8 cellular contexts compared by ENCODE assay signal in the genomic region with DNA sequence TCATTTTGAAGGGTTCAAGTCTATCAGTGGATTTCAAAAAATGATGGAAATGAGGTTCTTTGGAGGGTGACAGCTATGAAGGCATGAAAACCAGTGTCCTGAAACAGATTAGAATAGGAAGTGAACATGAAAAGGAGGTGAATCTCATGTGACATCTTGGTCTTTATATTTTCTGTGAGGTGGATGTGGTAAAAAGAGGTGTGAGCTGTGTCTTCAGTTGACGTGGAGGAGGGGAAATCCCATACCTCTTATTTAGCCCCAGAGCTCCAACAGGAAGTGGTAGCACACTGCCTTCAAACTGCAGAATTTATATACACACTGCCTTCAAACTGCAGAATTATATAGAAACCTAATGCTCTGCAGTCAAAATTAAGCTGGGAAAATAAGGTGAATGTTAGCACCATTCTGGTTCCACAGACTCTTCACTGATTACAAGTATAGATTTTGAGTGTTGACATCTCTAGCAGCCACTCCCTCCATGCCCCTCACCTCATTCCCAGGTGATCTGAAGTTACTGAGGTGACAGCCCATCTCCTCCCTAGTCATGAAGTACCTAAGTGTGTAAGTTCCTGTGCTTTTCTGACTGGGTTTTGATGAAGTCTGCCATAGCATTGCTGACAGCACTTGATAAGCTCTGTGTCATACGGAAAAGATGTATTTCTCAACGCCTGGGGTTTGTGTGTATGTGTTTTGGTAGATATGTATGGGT. TPM values are rescaled to one million over a fixed set of nuclear protein-coding genes. Genes with fewer than 3 reads are reported as not detected.
A peak's percentile ranks its signal among the peaks of the same experiment; 100 is the strongest.
DNase-seq lines count a peak whose midpoint lies in the region; ATAC-seq, FAIRE-seq and TF ChIP-seq lines count a peak whose summit lies in the region.

No MANE protein-coding gene starts in this region.

- WGBS in stomach, 5 donors = 62 to 71% (median 65%) methylated on average over 3 of the region's 3 CpGs
- WGBS in HepG2 (ENCODE audit: low lambda C conversion rate) = 90% methylated on average over 3 of the region's 3 CpGs

- in situ Hi-C loops in HepG2 (cut with HindIII; ENCODE audit: extremely low pct_ligation_motif_present, low pct_unique_long_range_greater_than_20kb) = no loop called here

- CTCF ChIA-PET in CD4-positive, alpha-beta memory T cell (lab: Charles Lee; ENCODE audit: partially characterized antibody) = interaction anchor here (0.6 to 8.6 kb wide), 17 partner anchors 11 to 274 kb away, joined by 3 to 62 read pairs (median 4); partner anchors contain the start of gene RPS27L
- CTCF ChIA-PET in PC-3 (lab: Charles Lee) = no interaction called here
- CTCF ChIA-PET in HepG2 (lab: Yijun Ruan, JAX; ENCODE audit: low intra/inter-chr PET ratio, low total read pairs) = no interaction called here

- H3K4me3 Mint-ChIP-seq in CD4-positive, alpha-beta memory T cell = peak overlapping the region; percentile 75 to 98 (median 92)

- H3K79me2 ChIP-seq in PC-3 (ENCODE audit: low read length) (peaks cover 57% of the 10 kb centered on the region), HepG2 (ENCODE audit: insufficient read depth, low read length) (peaks cover 19% of the 10 kb centered on the region)

- peaks cover 0 to 21% of the 10 kb centered on the region in 2 donors for H3K36me3 Mint-ChIP-seq in CD4-positive, alpha-beta memory T cell

- H3K27me3 ChIP-seq in CD4-positive, alpha-beta memory T cell (ENCODE audit: insufficient read depth, low read length) = no peaks in the 10 kb centered on the region
- no peaks in the 10 kb centered on the region for H3K27me3 ChIP-seq in PC-3 (ENCODE audit: low read length)
- H3K27me3 ChIP-seq in stomach = no peaks in the 10 kb centered on the region
- no peaks in the 10 kb centered on the region; a peak in 1 of 5 replicates for H3K27me3 ChIP-seq in HepG2 (ENCODE audit: control insufficient read depth in 1 of 2, insufficient read depth in 2 of 2, low read length in 2 of 2)

- peak overlapping the region; percentile 87 to 100 (median 99) for H3K27ac Mint-ChIP-seq in CD4-positive, alpha-beta memory T cell

- no peak for TF ChIP-seq EP300 in stomach (IDR thresholded peaks at IDR 0.05)
- no peak for TF ChIP-seq EP300 in HepG2 (IDR thresholded peaks at IDR 0.05; ENCODE audit: low read depth in 2 of 2, low read length in 2 of 2)
- no peak for TF ChIP-seq EP300 in HepG2 (CRISPR knock-in tag; IDR thresholded peaks at IDR 0.05; ENCODE audit: borderline replicate concordance)

- TF ChIP-seq POLR2A in stomach (IDR thresholded peaks at IDR 0.05) = no peak
- TF ChIP-seq POLR2A in HepG2 (IDR thresholded peaks at IDR 0.05; ENCODE audit: insufficient read depth in 1 of 2, low read depth in 2 of 2, low read length in 2 of 2) = no peak

- intact Hi-C loops in CD4-positive, alpha-beta memory T cell (cut with micrococcal nuclease) = loop anchor here (1.0 to 2.0 kb wide), 4 partner anchors 18 to 85 kb away; partner anchors contain the start of gene APH1B
- intact Hi-C loops in PC-3 (cut with micrococcal nuclease) = loop anchor here (5.0 to 10.0 kb wide), 2 partner anchors 35 to 67 kb away; partner anchors contain the start of genes LACTB and RPS27L
- intact Hi-C loops in stomach (cut with DNase I; ENCODE audit: low total_unique reads) = no loop called here
- intact Hi-C loops in HepG2 (cut with micrococcal nuclease; ENCODE audit: unreplicated experiment) = no loop called here

- no peaks in the 10 kb centered on the region for H3K9me2 ChIP-seq in PC-3 (replicated peaks; ENCODE audit: low read length)

- peak; percentile 85 to 93 (median 90) for DNase-seq in CD4-positive, alpha-beta memory T cell
- DNase-seq in PC-3 (no peak), stomach (no peak), hippocampal formation (lab: John Stamatoyannopoulos, UW) (no peak), HepG2 (ENCODE audit: low spot score) (no peak), NCI-H2196 treated with DMSO at 0.1 percent for 48 hours (lab: John Stamatoyannopoulos, UW; ENCODE audit: unreplicated experiment) (no peak)
- peak; percentile 92 for DNase-seq in central memory CD4-positive, alpha-beta T cell

- H2AFZ ChIP-seq in PC-3 (ENCODE audit: low read length) (no peak overlapping the region), HepG2 (ENCODE audit: low read length) (no peak overlapping the region)

- H3K4me2 ChIP-seq in PC-3 (ENCODE audit: low read length) (0 out of 2 replicates have a peak overlapping the region, but pooled peaks have one; percentile 95), HepG2 (ENCODE audit: low read depth, low read length) (no peak overlapping the region)

- H4K20me1 ChIP-seq in PC-3 (ENCODE audit: low read length) = no peaks in the 10 kb centered on the region
- no peaks in the 10 kb centered on the region for H4K20me1 ChIP-seq in HepG2 (ENCODE audit: insufficient read depth, low read length)

- H3K4me1 ChIP-seq in CD4-positive, alpha-beta memory T cell (ENCODE audit: insufficient read depth, low read length) = peaks cover 72% of the 10 kb centered on the region
- peaks cover 31% of the 10 kb centered on the region for H3K4me1 ChIP-seq in PC-3 (ENCODE audit: insufficient read depth, low read length)
- H3K4me1 ChIP-seq in stomach = peaks cover 36 to 75% (median 61%) of the 10 kb centered on the region in 4 donors
- peaks cover 56% of the 10 kb centered on the region for H3K4me1 ChIP-seq in HepG2 (ENCODE audit: insufficient read depth, low read length)

- BruUV-seq in PC-3 (replicated peaks; lab: Mats Ljungman, UMichigan) = no TSS peak
- no TSS peak for BruUV-seq in HepG2 (replicated peaks; lab: Mats Ljungman, UMichigan)

- H3K27me3 Mint-ChIP-seq in CD4-positive, alpha-beta memory T cell = no peaks in the 10 kb centered on the region

- H3F3A ChIP-seq in PC-3 (ENCODE audit: low read length, unreplicated experiment) = no peaks in the 10 kb centered on the region

- no peak for TF ChIP-seq RAD21 in HepG2 (CRISPR knock-in tag; IDR thresholded peaks at IDR 0.05)

- H3K9ac ChIP-seq in PC-3 (ENCODE audit: low read length) (no peak overlapping the region), HepG2 (ENCODE audit: insufficient read depth, low read depth, low read length) (no peak overlapping the region)

- H3K4me1 Mint-ChIP-seq in CD4-positive, alpha-beta memory T cell = peaks cover 61 to 82% (median 69%) of the 10 kb centered on the region in 4 donors

- peak overlapping the region; percentile 18 to 80 for H3K4me3 ChIP-seq in CD4-positive, alpha-beta memory T cell (ENCODE audit: low read length in 2 of 2)
- no peak overlapping the region for H3K4me3 ChIP-seq in PC-3 (ENCODE audit: low read length)
- H3K4me3 ChIP-seq in stomach = peak overlapping the region in 1 of 4 donors; percentile 12
- H3K4me3 ChIP-seq in HepG2 (replicated peaks in 1 of 3; ENCODE audit: insufficient read depth in 1 of 3, low read depth in 2 of 3, low read length in 3 of 3) = no peak overlapping the region

- no peak for FAIRE-seq in HepG2 (lab: Jason Lieb, UNC)

- POLR2A ChIA-PET in CD4-positive, alpha-beta memory T cell (lab: Charles Lee; ENCODE audit: partially characterized antibody) = interaction anchor here (0.6 to 8.6 kb wide), 34 partner anchors 9 to 1702 kb away, joined by 3 to 161 read pairs (median 4); partner anchors contain the start of genes APH1B, CIAO2A, RPS27L and SNX1
- POLR2A ChIA-PET in PC-3 (lab: Charles Lee; ENCODE audit: unreplicated experiment) (no interaction called here), HepG2 (lab: Yijun Ruan, JAX) (interaction anchor here (1.2 kb wide), 1 partner anchor 34 kb away, joined by 5 read pairs; the partner anchor contains the start of gene RPS27L)

- no peaks in the 10 kb centered on the region for H3K9me3 ChIP-seq in CD4-positive, alpha-beta memory T cell (ENCODE audit: control insufficient read depth in 1 of 2, low read length in 2 of 2)
- no peaks in the 10 kb centered on the region for H3K9me3 ChIP-seq in PC-3 (ENCODE audit: low read length)
- no peaks in the 10 kb centered on the region for H3K9me3 ChIP-seq in stomach
- no peaks in the 10 kb centered on the region for H3K9me3 ChIP-seq in HepG2 (ENCODE audit: low read length)

- no peak for TF ChIP-seq CTCF in PC-3 (conservative IDR thresholded peaks at IDR 0.05; ENCODE audit: low read depth, low read length)
- TF ChIP-seq CTCF in stomach (IDR thresholded peaks at IDR 0.05) = no peak
- TF ChIP-seq CTCF in HepG2 (CRISPR knock-in tag; IDR thresholded peaks at IDR 0.05) = no peak

- peak overlapping the region; percentile 93 for H3K27ac ChIP-seq in CD4-positive, alpha-beta memory T cell (ENCODE audit: low read depth, low read length)
- H3K27ac ChIP-seq in PC-3 (ENCODE audit: low read length) (no peak overlapping the region), stomach (peak overlapping the region; percentile 13 to 92 (median 89)), HepG2 (ENCODE audit: extremely low read length, insufficient read depth, low read length) (no peak overlapping the region)

- H3K9me3 Mint-ChIP-seq in CD4-positive, alpha-beta memory T cell = no peaks in the 10 kb centered on the region

- H3K36me3 ChIP-seq in CD4-positive, alpha-beta memory T cell (ENCODE audit: insufficient read depth, low read length) = no peaks in the 10 kb centered on the region
- no peaks in the 10 kb centered on the region for H3K36me3 ChIP-seq in PC-3 (ENCODE audit: low read depth, low read length)
- no peaks in the 10 kb centered on the region for H3K36me3 ChIP-seq in stomach
- no peaks in the 10 kb centered on the region for H3K36me3 ChIP-seq in HepG2 (replicated peaks in 1 of 2; ENCODE audit: control insufficient read depth in 1 of 2, insufficient read depth in 2 of 2, low read length in 2 of 2)

- peak; percentile 44 for ATAC-seq in GM21619 (IDR thresholded peaks at IDR 0.05; ENCODE audit: unreplicated experiment)
- ATAC-seq in PC-3 = no peak
- no peak for ATAC-seq in HepG2

RNA-seq across cellular contexts. Expression of gene RAB8B, which starts 2.6 kb away (rescaled TPM):
- 10 to 100 TPM; 86.0 to 86.4 TPM for total RNA-seq in CD4-positive, alpha-beta memory T cell
- 10 to 100 TPM; 35.1 to 58.3 TPM for polyA plus RNA-seq in CD4-positive, alpha-beta memory T cell
- total RNA-seq in PC-3 (2014; rRNA removed) (6.2 and 8.5 TPM in 2 replicates), stomach (100 to 1,000 TPM in 1 of 5 donors, 10 to 100 TPM in 3, 1 to 10 TPM in 1; 2.0 to 103 (median 23.2) TPM), HepG2 (2016; rRNA removed; fragmentation: Illumina TruSeq; extraction: Trizol) (14.2 and 20.4 TPM in 2 replicates)
- polyA plus RNA-seq in stomach (10 to 100 TPM in 2 of 3 donors, 1 to 10 TPM in 1; 4.5 to 13.6 (median 13.4) TPM), HepG2 (2011; rRNA removed) (4.7 and 6.8 TPM in 2 replicates)
- 0.79 and 1.7 TPM in 2 replicates for total RNA-seq in HepG2 (2016; cell fraction: cytosol; rRNA removed; fragmentation: Illumina TruSeq; extraction: Trizol; ENCODE audit: low read depth)
- total RNA-seq in HepG2 (2016; cell fraction: insoluble cytoplasmic fraction; rRNA removed; fragmentation: Illumina TruSeq; extraction: Trizol) = 14.3 and 23.1 TPM in 2 replicates
- 4.1 and 5.5 TPM in 2 replicates for total RNA-seq in HepG2 (2016; cell fraction: membrane; rRNA removed; fragmentation: Illumina TruSeq; extraction: Trizol)
- total RNA-seq in HepG2 (2016; cell fraction: nucleus; rRNA removed; fragmentation: Illumina TruSeq; extraction: Trizol) = 7.3 and 8.0 TPM in 2 replicates
- 2.3 and 3.5 TPM in 2 replicates for polyA plus RNA-seq in HepG2 (2011; cell fraction: cytosol; rRNA removed)
- 3.0 TPM in 2 replicates for polyA plus RNA-seq in HepG2 (2011; cell fraction: nucleus; rRNA removed)
- 5.3 and 8.5 TPM in 2 replicates for polyA plus RNA-seq in HepG2 (2012)
- polyA plus RNA-seq in HepG2 (2016; cell fraction: cytosol; fragmentation: Illumina TruSeq; extraction: Trizol; ENCODE audit: low read depth) = 1.4 and 1.5 TPM in 2 replicates
- polyA plus RNA-seq in HepG2 (2016; cell fraction: insoluble cytoplasmic fraction; fragmentation: Illumina TruSeq; extraction: Trizol; ENCODE audit: low read depth) = 11.3 and 13.5 TPM in 2 replicates
- 2.8 and 2.9 TPM in 2 replicates for polyA plus RNA-seq in HepG2 (2016; cell fraction: membrane; fragmentation: Illumina TruSeq; extraction: Trizol; ENCODE audit: low read depth)
- 7.1 and 7.6 TPM in 2 replicates for polyA plus RNA-seq in HepG2 (2016; cell fraction: nucleus; fragmentation: Illumina TruSeq; extraction: Trizol; ENCODE audit: insufficient read depth, low read depth)
- 4.8 and 5.9 TPM in 2 replicates for polyA minus RNA-seq in HepG2 (2011; rRNA and poly(A)+ RNA removed; ENCODE audit: low replicate concordance)
- 22.2 and 22.6 TPM in 2 replicates for polyA minus RNA-seq in HepG2 (2011; cell fraction: cytosol; rRNA and poly(A)+ RNA removed)
- polyA minus RNA-seq in HepG2 (2011; cell fraction: nucleus; rRNA and poly(A)+ RNA removed) = 5.2 and 8.2 TPM in 2 replicates

RNA-seq across cellular contexts. Expression of gene RPS27L, which starts 34.8 kb away (rescaled TPM):
- total RNA-seq in CD4-positive, alpha-beta memory T cell = 100 to 1,000 TPM; 150 to 161 TPM
- polyA plus RNA-seq in CD4-positive, alpha-beta memory T cell = 100 to 1,000 TPM; 187 to 211 TPM
- total RNA-seq in PC-3 (2014; rRNA removed) = 33.9 and 48.5 TPM in 2 replicates
- 10 to 100 TPM in 4 of 5 donors, 1 to 10 TPM in 1; 8.4 to 69.8 (median 33.0) TPM for total RNA-seq in stomach
- 100 to 1,000 TPM; 211 to 432 (median 244) TPM for polyA plus RNA-seq in stomach
- total RNA-seq in HepG2 (2016; rRNA removed; fragmentation: Illumina TruSeq; extraction: Trizol) = 433 and 596 TPM in 2 replicates
- total RNA-seq in HepG2 (2016; cell fraction: cytosol; rRNA removed; fragmentation: Illumina TruSeq; extraction: Trizol; ENCODE audit: low read depth) = 167 and 206 TPM in 2 replicates
- 426 and 625 TPM in 2 replicates for total RNA-seq in HepG2 (2016; cell fraction: insoluble cytoplasmic fraction; rRNA removed; fragmentation: Illumina TruSeq; extraction: Trizol)
- 209 and 262 TPM in 2 replicates for total RNA-seq in HepG2 (2016; cell fraction: membrane; rRNA removed; fragmentation: Illumina TruSeq; extraction: Trizol)
- total RNA-seq in HepG2 (2016; cell fraction: nucleus; rRNA removed; fragmentation: Illumina TruSeq; extraction: Trizol) = 142 and 149 TPM in 2 replicates
- 210 and 231 TPM in 2 replicates for polyA plus RNA-seq in HepG2 (2011; rRNA removed)
- polyA plus RNA-seq in HepG2 (2011; cell fraction: cytosol; rRNA removed) = 112 and 159 TPM in 2 replicates
- 53.6 and 77.1 TPM in 2 replicates for polyA plus RNA-seq in HepG2 (2011; cell fraction: nucleus; rRNA removed)
- 270 and 317 TPM in 2 replicates for polyA plus RNA-seq in HepG2 (2012)
- 194 and 258 TPM in 2 replicates for polyA plus RNA-seq in HepG2 (2016; cell fraction: cytosol; fragmentation: Illumina TruSeq; extraction: Trizol; ENCODE audit: low read depth)
- polyA plus RNA-seq in HepG2 (2016; cell fraction: insoluble cytoplasmic fraction; fragmentation: Illumina TruSeq; extraction: Trizol; ENCODE audit: low read depth) = 673 and 714 TPM in 2 replicates
- 226 and 313 TPM in 2 replicates for polyA plus RNA-seq in HepG2 (2016; cell fraction: membrane; fragmentation: Illumina TruSeq; extraction: Trizol; ENCODE audit: low read depth)
- 277 and 280 TPM in 2 replicates for polyA plus RNA-seq in HepG2 (2016; cell fraction: nucleus; fragmentation: Illumina TruSeq; extraction: Trizol; ENCODE audit: insufficient read depth, low read depth)
- 12.7 and 14.4 TPM in 2 replicates for polyA minus RNA-seq in HepG2 (2011; rRNA and poly(A)+ RNA removed; ENCODE audit: low replicate concordance)
- polyA minus RNA-seq in HepG2 (2011; cell fraction: cytosol; rRNA and poly(A)+ RNA removed) = 46.3 and 58.6 TPM in 2 replicates
- 80.2 and 91.3 TPM in 2 replicates for polyA minus RNA-seq in HepG2 (2011; cell fraction: nucleus; rRNA and poly(A)+ RNA removed)

Comparison
In these comparisons a context has a peak if more than half of its experiments do, and no peak if none do; other contexts are left out.
1. DNase-seq: peak in CD4-positive, alpha-beta memory T cell (5 of 5) and central memory CD4-positive, alpha-beta T cell (single experiment); none in PC-3 (single experiment), stomach (single experiment), hippocampal formation (0 of 2), HepG2 (single experiment) and NCI-H2196 treated with DMSO at 0.1 percent for 48 hours (single experiment).
2. H3K27ac ChIP-seq: peak in CD4-positive, alpha-beta memory T cell (single experiment) and stomach (5 of 5); none in PC-3 (single experiment) and HepG2 (single experiment).
3. H3K4me3 ChIP-seq: peak in CD4-positive, alpha-beta memory T cell (2 of 2); none in PC-3 (single experiment) and HepG2 (0 of 3).
4. intact Hi-C loops: an anchor here in CD4-positive, alpha-beta memory T cell (1.0 to 2.0 kb wide) and PC-3 (5.0 to 10.0 kb wide); none called in stomach and HepG2.